Comparison of ENCODE assay signal across 15 cellular contexts in the genomic region with DNA sequence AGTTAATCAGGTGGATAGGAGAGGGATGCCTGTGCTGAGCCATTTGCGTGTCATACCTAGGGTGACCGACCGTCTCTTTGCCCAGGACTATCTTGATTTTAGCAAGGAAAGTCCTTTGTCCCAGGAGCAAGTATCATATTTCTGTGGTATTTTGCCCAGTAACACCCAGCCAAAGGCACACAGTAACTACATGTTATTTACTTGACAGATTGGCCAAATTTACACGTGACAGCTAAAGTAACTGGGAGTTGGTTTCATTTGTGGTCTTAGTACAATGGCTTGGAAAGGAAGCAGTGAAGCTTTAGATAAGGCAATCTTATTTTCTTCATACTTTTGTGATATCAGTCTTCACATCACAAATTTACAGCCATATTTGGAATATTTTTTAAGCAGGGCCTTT.
"Had no signal": no experiment of that assay in that cellular context is flagged by ENCODE, and none has a peak within 500 bp of the region (broad histone marks: within the 10 kb centered on the region; RNA-seq: fewer than 3 reads in every experiment).

No MANE protein-coding gene starts in this region.

- H3K36me3 ChIP-seq: left lung had no signal

- H3K27ac ChIP-seq: hepatocyte, left lung had no signal

- DNase-seq: activated CD4-positive, alpha-beta T cell treated with anti-CD3 and anti-CD28 coated beads, Interleukin-2, amount 50 U/mL, for 4 hours; activated CD4-positive, CD25-positive, alpha-beta regulatory T cell treated with anti-CD3 and anti-CD28 coated beads, Interleukin-2, amount 50 U/mL, for 72 hours; activated naive CD4-positive, alpha-beta T cell treated with Interleukin-2 at 50 U/mL for 16 hours; activated naive CD8-positive, alpha-beta T cell treated with anti-CD3 and anti-CD28 coated beads, Interleukin-2, amount 50 U/mL, for 24 hours; aorta; islet precursor cell; left lung; mucosa of descending colon; naive thymus-derived CD4-positive, alpha-beta T cell; stimulated activated CD4-positive, alpha-beta T cell treated with anti-CD3 and anti-CD28 coated beads, Interleukin-15, amount 100 ng/mL, for 24 hours; stimulated activated CD4-positive, alpha-beta T cell treated with anti-CD3 and anti-CD28 coated beads, Interleukin-4, amount 100 ng/mL, for 1 hour; stimulated activated naive CD4-positive, alpha-beta T cell; SW 1271; trophoblast cell had no signal

- H3K79me2 ChIP-seq: hepatocyte had no signal

- H2AFZ ChIP-seq: hepatocyte had no signal

- H3K4me2 ChIP-seq: hepatocyte had no signal

- H3K4me1 ChIP-seq: left lung had no signal

- H3K27me3 ChIP-seq: hepatocyte, left lung had no signal

- H3K9me3 ChIP-seq: left lung, mucosa of descending colon had no signal

- H3K4me3 ChIP-seq: hepatocyte, left lung, mucosa of descending colon had no signal
